In genomic region chr16:14303654-14304394, GRCh38 we compare ENCODE assay signal across 1 cellular context.
TF ChIP-seq lines count a peak whose summit lies in the region.

No MANE protein-coding gene starts in this region.

TF ChIP-seq in GM12878, 131 proteins besides CTCF, POLR2A, EP300 and RAD21 (continued from another document):
- TF ChIP-seq CEBPZ (IDR thresholded peaks at IDR 0.05; ENCODE audit: low read depth, low read length) (no peak), MAX (IDR thresholded peaks at IDR 0.05; ENCODE audit: low read depth, low read length) (peak; percentile 20; the same call in 1 of the 2 replicates)
